In genomic region chrX:119791437-119792231, GRCh38 we compare ENCODE assay signal across 1 cellular context.
A peak's percentile ranks its signal among the peaks of the same experiment; 100 is the strongest.
TF ChIP-seq lines count a peak whose summit lies in the region.

Gene RPL39 (minus strand): TSS chrX:119791630. CDS start chrX:119791576, 54 bp downstream.

TF ChIP-seq in HepG2, 621 proteins besides CTCF, POLR2A, EP300 and RAD21 (continued from another document and continues in another):
- no peak for TF ChIP-seq SRSF1 (optimal IDR thresholded peaks at IDR 0.05; ENCODE audit: low read depth, low read length)
- TF ChIP-seq ZNF616 (CRISPR knock-in tag; IDR thresholded peaks at IDR 0.05; ENCODE audit: low read depth) = no peak
- no peak for TF ChIP-seq ZEB1 (IDR thresholded peaks at IDR 0.05; ENCODE audit: insufficient replicate concordance, low read depth)
- TF ChIP-seq POLR2G (IDR thresholded peaks at IDR 0.05; ENCODE audit: low read depth, low read length) = peak; percentile 93
- TF ChIP-seq GMEB2 (CRISPR knock-in tag; IDR thresholded peaks at IDR 0.05; ENCODE audit: low read depth) = no peak
- TF ChIP-seq TBL1XR1 (IDR thresholded peaks at IDR 0.05; ENCODE audit: borderline replicate concordance, low read length, partially characterized antibody) = no peak
- peak; percentile 76 for TF ChIP-seq ZFX (CRISPR knock-in tag; IDR thresholded peaks at IDR 0.05; ENCODE audit: low read depth)
- TF ChIP-seq ZNF354B (CRISPR knock-in tag; IDR thresholded peaks at IDR 0.05) = no peak
- peak; percentile 86 for TF ChIP-seq RBFOX2 (IDR thresholded peaks at IDR 0.05; ENCODE audit: low read depth, low read length)
- no peak for TF ChIP-seq GLMP (CRISPR knock-in tag; IDR thresholded peaks at IDR 0.05; ENCODE audit: borderline replicate concordance)
- peak; percentile 24; the same call in 1 of the 2 replicates for TF ChIP-seq PHF21A (CRISPR knock-in tag; IDR thresholded peaks at IDR 0.05)
- 0 out of 2 replicates have a peak, but pooled peaks have one; percentile 31 for TF ChIP-seq ATF2 (CRISPR knock-in tag; IDR thresholded peaks at IDR 0.05)
- no peak for TF ChIP-seq ATF7 (IDR thresholded peaks at IDR 0.05)
- no peak for TF ChIP-seq ATF7 (CRISPR knock-in tag; IDR thresholded peaks at IDR 0.05)
- no peak for TF ChIP-seq ZNF543 (CRISPR knock-in tag; IDR thresholded peaks at IDR 0.05)
- peak; percentile 77 for TF ChIP-seq PHF8 (CRISPR knock-in tag; IDR thresholded peaks at IDR 0.05)
- 0 out of 2 replicates have a peak, but pooled peaks have one; percentile 33 for TF ChIP-seq ARNT2 (CRISPR knock-in tag; IDR thresholded peaks at IDR 0.05; ENCODE audit: low read depth)
- TF ChIP-seq SIN3A (IDR thresholded peaks at IDR 0.05; ENCODE audit: borderline replicate concordance, low read depth, low read length) = peak; percentile 61; the same call in 1 of the 2 replicates
- no peak for TF ChIP-seq HOMEZ (CRISPR knock-in tag; IDR thresholded peaks at IDR 0.05; ENCODE audit: low read depth)
- 0 out of 2 replicates have a peak, but pooled peaks have one; percentile 39 for TF ChIP-seq FLYWCH1 (CRISPR knock-in tag; IDR thresholded peaks at IDR 0.05)
- peak; percentile 97 for TF ChIP-seq YEATS2 (CRISPR knock-in tag; IDR thresholded peaks at IDR 0.05; ENCODE audit: borderline replicate concordance)
- no peak for TF ChIP-seq NR3C1 (CRISPR knock-in tag; IDR thresholded peaks at IDR 0.05)
- TF ChIP-seq ZNF652 (CRISPR knock-in tag; IDR thresholded peaks at IDR 0.05; ENCODE audit: borderline replicate concordance, low read depth) = no peak
- TF ChIP-seq ARNTL (CRISPR knock-in tag; IDR thresholded peaks at IDR 0.05) = peak; percentile 42; the same call in 1 of the 2 replicates
- TF ChIP-seq SP4 (CRISPR knock-in tag; IDR thresholded peaks at IDR 0.05) = peak; percentile 69; the same call in 1 of the 2 replicates
- no peak for TF ChIP-seq ZNF615 (CRISPR knock-in tag; IDR thresholded peaks at IDR 0.05; ENCODE audit: borderline replicate concordance)
- no peak for TF ChIP-seq FUBP1 (CRISPR knock-in tag; IDR thresholded peaks at IDR 0.05; ENCODE audit: borderline replicate concordance)
- no peak for TF ChIP-seq ZFP36 (IDR thresholded peaks at IDR 0.05; ENCODE audit: borderline replicate concordance, low read depth, low read length, partially characterized antibody)
- TF ChIP-seq ZNF574 (CRISPR knock-in tag; IDR thresholded peaks at IDR 0.05) = no peak
- no peak for TF ChIP-seq ZNF562 (CRISPR knock-in tag; IDR thresholded peaks at IDR 0.05; ENCODE audit: borderline replicate concordance)
- 0 out of 2 replicates have a peak, but pooled peaks have one; percentile 35 for TF ChIP-seq POGZ (CRISPR knock-in tag; IDR thresholded peaks at IDR 0.05)
- peak; percentile 51; the same call in 1 of the 2 replicates for TF ChIP-seq ZNF709 (CRISPR knock-in tag; IDR thresholded peaks at IDR 0.05)
- no peak for TF ChIP-seq ZBTB38 (CRISPR knock-in tag; IDR thresholded peaks at IDR 0.05)
- TF ChIP-seq ZNF782 (CRISPR knock-in tag; IDR thresholded peaks at IDR 0.05; ENCODE audit: borderline replicate concordance) = no peak
- peak; percentile 69; the same call in 1 of the 2 replicates for TF ChIP-seq ELF1 (CRISPR knock-in tag; IDR thresholded peaks at IDR 0.05)
- TF ChIP-seq ZNF850 (CRISPR knock-in tag; conservative IDR thresholded peaks at IDR 0.05) = no peak
- TF ChIP-seq MTA3 (CRISPR knock-in tag; IDR thresholded peaks at IDR 0.05) = no peak
- TF ChIP-seq ZSCAN31 (CRISPR knock-in tag; IDR thresholded peaks at IDR 0.05; ENCODE audit: low read depth) = no peak
- peak; percentile 33; the same call in 1 of the 2 replicates for TF ChIP-seq ZMYM4 (CRISPR knock-in tag; IDR thresholded peaks at IDR 0.05)
- TF ChIP-seq ZGPAT (CRISPR knock-in tag; IDR thresholded peaks at IDR 0.05) = 0 out of 2 replicates have a peak, but pooled peaks have one; percentile 25
- TF ChIP-seq ZNF317 (CRISPR knock-in tag; IDR thresholded peaks at IDR 0.05) = 0 out of 2 replicates have a peak, but pooled peaks have one; percentile 52
- 0 out of 2 replicates have a peak, but pooled peaks have one; percentile 51 for TF ChIP-seq KAT8 (CRISPR knock-in tag; IDR thresholded peaks at IDR 0.05)
- no peak for TF ChIP-seq NFATC3 (CRISPR knock-in tag; IDR thresholded peaks at IDR 0.05)
- TF ChIP-seq HNRNPL (IDR thresholded peaks at IDR 0.05; ENCODE audit: low read depth, low read length) = peak; percentile 46; the same call in 1 of the 2 replicates
- TF ChIP-seq ETV5 (CRISPR knock-in tag; IDR thresholded peaks at IDR 0.05; ENCODE audit: borderline replicate concordance) = peak; percentile 47; the same call in 1 of the 2 replicates
- TF ChIP-seq ZBTB21 (CRISPR knock-in tag; IDR thresholded peaks at IDR 0.05) = no peak
- peak; percentile 89 for TF ChIP-seq TAF1 (CRISPR knock-in tag; IDR thresholded peaks at IDR 0.05)
- peak; percentile 29; the same call in 1 of the 2 replicates for TF ChIP-seq ZNF143 (CRISPR knock-in tag; IDR thresholded peaks at IDR 0.05)
- no peak for TF ChIP-seq CBFB (CRISPR knock-in tag; IDR thresholded peaks at IDR 0.05)
- TF ChIP-seq MYPOP (CRISPR knock-in tag; IDR thresholded peaks at IDR 0.05) = peak; percentile 73; the same call in 1 of the 2 replicates
- TF ChIP-seq HOXA5 (CRISPR knock-in tag; IDR thresholded peaks at IDR 0.05) = peak; percentile 53; the same call in 1 of the 2 replicates
- no peak; the same call in 1 of the 2 replicates for TF ChIP-seq ZNF124 (CRISPR knock-in tag; IDR thresholded peaks at IDR 0.05)
- TF ChIP-seq ZBTB34 (CRISPR knock-in tag; IDR thresholded peaks at IDR 0.05) = peak; percentile 49; the same call in 1 of the 2 replicates
- no peak for TF ChIP-seq TEAD2 (CRISPR knock-in tag; IDR thresholded peaks at IDR 0.05)
- peak; percentile 83; the same call in 1 of the 2 replicates for TF ChIP-seq SRY (CRISPR knock-in tag; IDR thresholded peaks at IDR 0.05)
- TF ChIP-seq KLF16 (CRISPR knock-in tag; IDR thresholded peaks at IDR 0.05) = peak in 1 of 2 experiments; percentile 36; a peak in 1 of 4 replicates
- 0 out of 2 replicates have a peak, but pooled peaks have one; percentile 59 for TF ChIP-seq ZNF879 (CRISPR knock-in tag; IDR thresholded peaks at IDR 0.05)
- TF ChIP-seq ZNF501 (CRISPR knock-in tag; IDR thresholded peaks at IDR 0.05) = peak; percentile 64
- TF ChIP-seq ZNF878 (CRISPR knock-in tag; IDR thresholded peaks at IDR 0.05) = peak; percentile 48; the same call in 1 of the 2 replicates
